In the genomic region with DNA sequence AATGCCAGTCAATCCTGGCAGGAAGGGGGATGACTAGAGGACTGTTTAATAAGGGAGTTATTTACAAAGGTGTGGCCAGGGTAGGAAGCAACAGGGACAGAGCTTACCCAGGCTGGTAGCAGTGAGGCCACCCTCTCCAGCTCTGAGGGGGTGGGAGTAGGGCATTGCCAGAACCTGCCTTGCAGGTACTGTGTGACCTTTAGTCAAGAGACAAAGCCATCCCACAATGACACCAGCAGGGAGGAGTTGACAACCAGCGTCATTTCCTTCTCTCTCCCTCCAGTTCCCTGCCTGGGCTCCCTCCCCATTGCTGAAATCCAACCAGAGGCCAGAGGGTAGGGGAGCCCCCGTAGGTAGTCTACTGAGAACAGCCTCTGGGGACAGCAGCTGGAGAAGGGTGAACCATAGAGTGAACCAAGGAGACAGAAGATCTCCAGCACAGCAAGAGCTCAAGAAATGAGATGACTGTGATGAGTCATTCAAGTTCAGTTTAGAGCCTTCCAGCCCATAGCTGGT, we compare ENCODE assay signal across 10 cellular contexts. TPM values are rescaled to one million over a fixed set of nuclear protein-coding genes. Genes with fewer than 3 reads are reported as not detected.
DNase-seq lines count a peak whose midpoint lies in the region; ATAC-seq, FAIRE-seq and TF ChIP-seq lines count a peak whose summit lies in the region.
"Had no signal": no experiment of that assay in that cellular context is flagged by ENCODE, and none has a peak within 500 bp of the region (broad histone marks: within the 10 kb centered on the region; RNA-seq: fewer than 3 reads in every experiment).

No MANE protein-coding gene starts in this region.

- intact Hi-C loops in ascending aorta (cut with DNase I) = no loop called here

- no peaks in the 10 kb centered on the region for H3K36me3 ChIP-seq in ascending aorta

- H3K27me3 ChIP-seq in ascending aorta = no peaks in the 10 kb centered on the region

- H3K4me1 ChIP-seq in ascending aorta = no peaks in the 10 kb centered on the region
- H3K4me1 ChIP-seq: psoas muscle had no signal

- H3K9me3 ChIP-seq in ascending aorta = no peaks in the 10 kb centered on the region

- no peak for TF ChIP-seq CTCF in ascending aorta (IDR thresholded peaks at IDR 0.05)

- H3K4me3 ChIP-seq in ascending aorta = no peak overlapping the region
- H3K4me3 ChIP-seq: psoas muscle had no signal

- no peak for FAIRE-seq in RCC 7860 (lab: Jason Lieb, UNC)

- no peak overlapping the region for H3K27ac ChIP-seq in ascending aorta
- H3K27ac ChIP-seq: psoas muscle had no signal

- peak; percentile 42 for DNase-seq in AG20443 (ENCODE audit: low spot score)
- DNase-seq in brain pericyte (ENCODE audit: low read depth, low spot score) = peak; percentile 24
- DNase-seq in RCC 7860 (ENCODE audit: low spot score) = no peak
- no peak for DNase-seq in central memory CD4-positive, alpha-beta T cell
- DNase-seq in ascending aorta (ENCODE audit: low spot score in 2 of 2) = no peak
- no peak for DNase-seq in SKM-1 (lab: John Stamatoyannopoulos, UW; ENCODE audit: unreplicated experiment)
- DNase-seq: psoas muscle had no signal

- ATAC-seq in GM18909 (IDR thresholded peaks at IDR 0.05; ENCODE audit: poor library complexity, unreplicated experiment) (peak; percentile 78), HG03280 (IDR thresholded peaks at IDR 0.05; ENCODE audit: unreplicated experiment) (peak; percentile 56)
- ATAC-seq: Panc1 had no signal

RNA-seq across cellular contexts. Expression of a gene that starts 33.3 kb away (rescaled TPM):
- total RNA-seq in ascending aorta = 38.2 TPM

Comparison
In these comparisons a context has a peak if more than half of its experiments do, and no peak if none do; other contexts are left out.
1. DNase-seq: peak in AG20443 (single experiment) and brain pericyte (single experiment); none in RCC 7860 (single experiment), central memory CD4-positive, alpha-beta T cell (single experiment), ascending aorta (0 of 2) and SKM-1 (single experiment).